In the genomic region with DNA sequence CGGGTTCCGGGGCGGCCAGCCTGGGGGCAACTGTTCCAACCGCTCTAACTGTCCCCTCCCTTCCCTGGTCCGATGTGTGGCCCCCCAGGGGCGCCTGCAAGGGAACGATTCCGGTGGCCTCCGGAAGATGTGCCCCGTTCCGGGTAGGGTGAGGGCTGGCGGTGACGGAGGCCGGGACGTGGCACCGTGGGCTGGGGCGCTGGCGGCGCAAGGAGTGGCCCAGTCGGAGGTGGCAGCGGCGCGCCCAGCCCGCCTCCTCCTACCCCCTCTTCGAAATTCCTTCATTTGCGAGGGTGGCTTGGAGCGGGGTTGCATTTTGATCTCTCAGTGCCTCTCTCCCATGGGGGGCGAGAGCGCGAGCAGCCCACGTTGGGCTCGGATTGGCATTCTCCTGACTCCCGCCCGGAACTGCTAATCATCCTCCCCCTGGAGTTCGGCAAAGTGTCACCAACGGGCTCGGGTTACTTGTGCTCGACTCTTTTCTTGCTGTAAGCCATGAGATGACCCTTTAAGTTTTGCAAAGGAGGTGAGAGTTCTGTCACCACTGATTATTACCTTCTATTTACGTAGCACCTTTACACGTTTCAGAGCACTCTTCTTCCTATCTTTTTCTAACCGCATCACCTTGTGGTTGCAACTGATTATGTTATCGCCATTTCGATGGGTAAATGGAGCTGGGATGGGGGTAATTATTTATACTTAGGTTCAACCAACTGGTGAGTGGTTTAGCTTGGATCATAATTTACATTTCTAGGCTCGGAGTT, we compare ENCODE assay signal across 8 cellular contexts. TPM values are rescaled to one million over a fixed set of nuclear protein-coding genes. Genes with fewer than 3 reads are reported as not detected.
DNase-seq lines count a peak whose midpoint lies in the region; ATAC-seq lines count a peak whose summit lies in the region.

No MANE protein-coding gene starts in this region.

- H3K4me1 Mint-ChIP-seq in IgD-negative memory B cell = peaks cover 24 to 31% (median 28%) of the 10 kb centered on the region in 3 donors

- H3K27me3 Mint-ChIP-seq in IgD-negative memory B cell = no peaks in the 10 kb centered on the region

- H3K27ac Mint-ChIP-seq in IgD-negative memory B cell = peak overlapping the region; percentile 91 to 98 (median 97)

- no peaks in the 10 kb centered on the region for H3K36me3 Mint-ChIP-seq in IgD-negative memory B cell

- no peaks in the 10 kb centered on the region for H3K9me3 Mint-ChIP-seq in IgD-negative memory B cell

- H3K4me3 ChIP-seq in skeletal muscle cell (ENCODE audit: low read depth, low read length) = peak overlapping the region; percentile 93

- peak overlapping the region; percentile 92 to 96 (median 95) for H3K4me3 Mint-ChIP-seq in IgD-negative memory B cell

- peak; percentile 77 for DNase-seq in EH (ENCODE audit: low read depth)
- peak; percentile 41 to 81 (median 50) for DNase-seq in T-helper 2 cell
- DNase-seq in astrocyte of the hippocampus (ENCODE audit: low read depth, low spot score) = peak; percentile 76
- peak; percentile 5 for DNase-seq in iPS DF 4.7 (ENCODE audit: extremely low read depth, low spot score)
- no peak for DNase-seq in skeletal muscle cell (ENCODE audit: low read depth)
- no peak for DNase-seq in SKM-1 (lab: John Stamatoyannopoulos, UW; ENCODE audit: unreplicated experiment)

- ATAC-seq in GM21576 (IDR thresholded peaks at IDR 0.05; ENCODE audit: unreplicated experiment) = peak; percentile 40

RNA-seq across cellular contexts. Expression of gene NDEL1, which starts 0.7 kb away (rescaled TPM):
- 52.3 TPM for polyA plus RNA-seq in IgD-negative memory B cell

RNA-seq across cellular contexts. Expression of gene RNF222, which starts 38.7 kb away (rescaled TPM):
- 0.08 TPM for polyA plus RNA-seq in IgD-negative memory B cell

RNA-seq across cellular contexts. Expression of gene RPL26, which starts 53.4 kb away (rescaled TPM):
- polyA plus RNA-seq in IgD-negative memory B cell = 1,664 TPM

Comparison
In these comparisons a context has a peak if more than half of its experiments do, and no peak if none do; other contexts are left out.
1. DNase-seq: peak in EH (single experiment), T-helper 2 cell (5 of 5), astrocyte of the hippocampus (single experiment) and iPS DF 4.7 (single experiment); none in skeletal muscle cell (single experiment) and SKM-1 (single experiment).